ENCODE assay signal across 18 cellular contexts in genomic region chr2:216495656-216496055, GRCh38. TPM values are rescaled to one million over a fixed set of nuclear protein-coding genes. Genes with fewer than 3 reads are reported as not detected.
A peak's percentile ranks its signal among the peaks of the same experiment; 100 is the strongest.
DNase-seq lines count a peak whose midpoint lies in the region; ATAC-seq and TF ChIP-seq lines count a peak whose summit lies in the region.
"Had no signal": no experiment of that assay in that cellular context is flagged by ENCODE, and none has a peak within 500 bp of the region (broad histone marks: within the 10 kb centered on the region; RNA-seq: fewer than 3 reads in every experiment).

No MANE protein-coding gene starts in this region.

- H3K9me2 ChIP-seq in GM23248 (ENCODE audit: insufficient read depth) (no peaks in the 10 kb centered on the region), PC-3 (replicated peaks; ENCODE audit: low read length) (no peaks in the 10 kb centered on the region)

- H3K27ac ChIP-seq in GM23248 (peak overlapping the region; percentile 57), PC-3 (ENCODE audit: low read length) (no peak overlapping the region), gastroesophageal sphincter (no peak overlapping the region)
- H3K27ac ChIP-seq: adrenal gland, left ventricle myocardium inferior, neural progenitor cell, testis had no signal

- H2AFZ ChIP-seq in GM23248 = no peak overlapping the region
- H2AFZ ChIP-seq in PC-3 (ENCODE audit: low read length) = no peak overlapping the region
- H2AFZ ChIP-seq: neural progenitor cell had no signal

- peaks cover 2% of the 10 kb centered on the region for H3K36me3 Mint-ChIP-seq in T-helper 17 cell (ENCODE audit: low read depth)

- H4K20me1 ChIP-seq in GM23248 (ENCODE audit: insufficient read depth) (0 out of 2 replicates have a peak, but pooled peaks cover 10% of the 10 kb centered on the region), PC-3 (ENCODE audit: low read length) (peaks cover 16% of the 10 kb centered on the region)

- H3K4me1 ChIP-seq in GM23248 (ENCODE audit: insufficient read depth) (peaks cover 59% of the 10 kb centered on the region), PC-3 (ENCODE audit: insufficient read depth, low read length) (peaks cover 42% of the 10 kb centered on the region), gastroesophageal sphincter (peaks cover 5 to 26% (median 12%) of the 10 kb centered on the region in 3 donors)

- TF ChIP-seq POLR2A in gastroesophageal sphincter (IDR thresholded peaks at IDR 0.05) = no peak

- H3K4me3 Mint-ChIP-seq in T-helper 17 cell = no peak overlapping the region
- H3K4me3 Mint-ChIP-seq: neural progenitor cell had no signal

- 0 out of 2 replicates have a peak overlapping the region, but pooled peaks have one; percentile 26 for H3K9ac ChIP-seq in GM23248
- no peak overlapping the region for H3K9ac ChIP-seq in PC-3 (ENCODE audit: low read length)
- H3K9ac ChIP-seq: neural progenitor cell had no signal

- H3K79me2 ChIP-seq in GM23248 (ENCODE audit: insufficient read depth) (peaks cover 55% of the 10 kb centered on the region), PC-3 (ENCODE audit: low read length) (peaks cover 29% of the 10 kb centered on the region)

- no peak overlapping the region for H3K27ac Mint-ChIP-seq in T-helper 17 cell
- H3K27ac Mint-ChIP-seq: neural progenitor cell had no signal

- POLR2A ChIA-PET in PC-3 (lab: Charles Lee; ENCODE audit: unreplicated experiment) = no interaction called here

- H3K27me3 ChIP-seq in GM23248 (replicated peaks; ENCODE audit: insufficient read depth) = no peaks in the 10 kb centered on the region
- no peaks in the 10 kb centered on the region for H3K27me3 ChIP-seq in PC-3 (ENCODE audit: low read length)
- no peaks in the 10 kb centered on the region for H3K27me3 ChIP-seq in gastroesophageal sphincter
- H3K27me3 ChIP-seq: adrenal gland, heart left ventricle, neural progenitor cell, testis had no signal

- no peak for TF ChIP-seq EP300 in gastroesophageal sphincter (IDR thresholded peaks at IDR 0.05)

- H3K4me2 ChIP-seq in GM23248 (ENCODE audit: unreplicated experiment) (peak overlapping the region; percentile 64), PC-3 (ENCODE audit: low read length) (no peak overlapping the region)
- H3K4me2 ChIP-seq: neural progenitor cell had no signal

- H3K27me3 Mint-ChIP-seq in T-helper 17 cell = no peaks in the 10 kb centered on the region

- H3K9me3 ChIP-seq in GM23248 (ENCODE audit: low read depth) (no peaks in the 10 kb centered on the region), PC-3 (ENCODE audit: low read length) (no peaks in the 10 kb centered on the region), T-helper 17 cell (ENCODE audit: control insufficient read depth, low read length, poor library complexity, severe bottlenecking) (no peaks in the 10 kb centered on the region), gastroesophageal sphincter (no peaks in the 10 kb centered on the region)
- H3K9me3 ChIP-seq: adrenal gland, heart left ventricle, left ventricle myocardium inferior, testis had no signal

- peak; percentile 30 for ATAC-seq in PC-3
- no peak for ATAC-seq in T-helper 17 cell
- ATAC-seq in gastroesophageal sphincter = no peak
- ATAC-seq: activated CD4-positive, CD25-positive, alpha-beta regulatory T cell treated with anti-CD3 and anti-CD28 coated beads, Interleukin-2, amount 50 U/mL, for 24 hours; heart left ventricle had no signal

- 34 to 35% methylated on average over 2 of the region's 2 CpGs for WGBS in GM23248 (ENCODE audit: low coverage in 1 of 2, low lambda C conversion rate in 2 of 2, missing lambda C conversion rate in 2 of 2), 2 experiments
- WGBS in gastroesophageal sphincter (ENCODE audit: low coverage in 1 of 2), 2 donors = 41 to 74% methylated on average over 2 of the region's 2 CpGs

- BruUV-seq in PC-3 (replicated peaks; lab: Mats Ljungman, UMichigan) = no TSS peak

- intact Hi-C loops in PC-3 (cut with micrococcal nuclease) = loop anchor here (5.0 to 10.0 kb wide), 3 partner anchors 181 to 381 kb away; no protein-coding TSS in a partner anchor

- peaks cover 64% of the 10 kb centered on the region for H3F3A ChIP-seq in GM23248 (ENCODE audit: insufficient read depth)
- no peaks in the 10 kb centered on the region for H3F3A ChIP-seq in PC-3 (ENCODE audit: low read length, unreplicated experiment)

- TF ChIP-seq CTCF in PC-3 (conservative IDR thresholded peaks at IDR 0.05; ENCODE audit: low read depth, low read length) = no peak
- no peak for TF ChIP-seq CTCF in choroid plexus epithelial cell (conservative IDR thresholded peaks at IDR 0.05; ENCODE audit: low read depth, low read length)
- TF ChIP-seq CTCF in gastroesophageal sphincter (IDR thresholded peaks at IDR 0.05) = no peak

- H3K4me3 ChIP-seq in GM23248 (peak overlapping the region; percentile 21; the same call in 1 of the 2 replicates), PC-3 (ENCODE audit: low read length) (no peak overlapping the region), choroid plexus epithelial cell (ENCODE audit: low read depth, low read length) (no peak overlapping the region), gastroesophageal sphincter (no peak overlapping the region)
- H3K4me3 ChIP-seq: adrenal gland, heart left ventricle, left ventricle myocardium inferior, neural progenitor cell, testis had no signal

- in situ Hi-C loops in GM23248 (cut with MboI) = no loop called here

- peaks cover 26% of the 10 kb centered on the region for H3K4me1 Mint-ChIP-seq in T-helper 17 cell

- CTCF ChIA-PET in PC-3 (lab: Charles Lee) = no interaction called here

- peaks cover 13% of the 10 kb centered on the region for H3K36me3 ChIP-seq in GM23248 (ENCODE audit: low read depth)
- peaks cover 16% of the 10 kb centered on the region for H3K36me3 ChIP-seq in PC-3 (ENCODE audit: low read depth, low read length)
- peaks cover 0 to 12% of the 10 kb centered on the region in 2 donors for H3K36me3 ChIP-seq in gastroesophageal sphincter

- DNase-seq in GM23248 = peak; percentile 73
- no peak for DNase-seq in PC-3
- DNase-seq in choroid plexus epithelial cell (ENCODE audit: low read depth) = peak; percentile 70
- peak; percentile 26 for DNase-seq in renal cortical epithelial cell (ENCODE audit: low read depth)
- no peak for DNase-seq in T-helper 17 cell
- no peak for DNase-seq in UCSD-AML1 (lab: John Stamatoyannopoulos, UW; ENCODE audit: unreplicated experiment)
- DNase-seq: activated T-cell treated with anti-CD3 and anti-CD28 coated beads, Interleukin-2, amount 50 U/mL, for 1 hour; adrenal gland; heart left ventricle; left ventricle myocardium inferior; NCI-H1417 treated with DMSO at 0.1 percent for 48 hours; NCI-H510A; SHP77; small intestine; testis had no signal

RNA-seq across cellular contexts. Expression of gene RPL37A, which starts 3.0 kb away (rescaled TPM):
- 979 and 1,006 TPM in 2 replicates for total RNA-seq in GM23248 (2014; rRNA removed; shearing (Covaris generic))
- 1,627 and 1,708 TPM in 2 replicates for polyA plus RNA-seq in GM23248 (2016; fragmentation: Nextera tagmentation; extraction: Ambion mirVana)
- total RNA-seq in PC-3 (2014; rRNA removed) (1,848 and 2,472 TPM in 2 replicates), renal cortical epithelial cell (749 and 1,158 TPM in 2 replicates), T-helper 17 cell (1,000 to 10,000 TPM; 3,101 to 3,324 TPM), gastroesophageal sphincter (1,000 to 10,000 TPM; 1,140 to 1,987 (median 1,653) TPM)

Comparison
In these comparisons a context has a peak if more than half of its experiments do, and no peak if none do; other contexts are left out.
1. DNase-seq: peak in GM23248 (single experiment), choroid plexus epithelial cell (single experiment) and renal cortical epithelial cell (single experiment); none in PC-3 (single experiment), T-helper 17 cell (0 of 3) and UCSD-AML1 (single experiment).